ENCODE assay signal across 1 cellular context in the genomic region with DNA sequence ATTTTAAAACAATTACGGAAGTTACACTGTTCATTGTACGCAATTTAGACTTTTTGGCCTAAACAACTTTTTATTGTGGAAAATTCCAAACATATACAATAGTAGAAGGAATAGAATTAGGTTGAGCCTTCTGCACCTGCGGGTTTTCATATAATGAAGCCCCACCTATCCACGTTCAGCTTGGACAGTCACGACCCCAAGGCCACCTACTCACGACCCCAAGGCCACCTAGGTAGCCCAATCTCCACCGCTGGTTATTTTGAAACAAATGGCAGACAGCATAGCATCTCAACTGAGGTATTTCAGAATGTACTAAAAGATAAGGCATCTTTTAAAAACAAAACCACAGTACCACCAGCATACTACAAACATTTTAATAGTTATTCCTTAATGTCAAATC.
TF ChIP-seq lines count a peak whose summit lies in the region.

No MANE protein-coding gene starts in this region.

TF ChIP-seq in K562, 482 proteins besides CTCF, POLR2A, EP300 and RAD21:
- TF ChIP-seq ZNF174 (CRISPR knock-in tag; IDR thresholded peaks at IDR 0.05) (no peak), CBX8 (IDR thresholded peaks at IDR 0.05; ENCODE audit: borderline replicate concordance, extremely low read depth, low read depth, low read length, poor library complexity, severe bottlenecking) (peak; percentile 46), KAT2B (IDR thresholded peaks at IDR 0.05; ENCODE audit: low read depth, low read length) (no peak), SRSF7 (optimal IDR thresholded peaks at IDR 0.05; ENCODE audit: low read depth, low read length) (no peak), EZH2 (IDR thresholded peaks at IDR 0.05; ENCODE audit: borderline replicate concordance, low read depth, low read length) (0 out of 2 replicates have a peak, but pooled peaks have one; percentile 4), RBM25 (IDR thresholded peaks at IDR 0.05; ENCODE audit: low read depth, low read length, severe bottlenecking) (no peak)
TF ChIP-seq in K562: peak in this region for 2.
